Comparison of ENCODE assay signal across 23 cellular contexts in genomic region chr15:43146187-43146586, GRCh38.
"Had no signal": no experiment of that assay in that cellular context is flagged by ENCODE, and none has a peak within 500 bp of the region (broad histone marks: within the 10 kb centered on the region; RNA-seq: fewer than 3 reads in every experiment).

No MANE protein-coding gene starts in this region.

- H3K9ac ChIP-seq: KMS-11 had no signal

- FAIRE-seq: HTR-8/SVneo, RCC 7860 had no signal

- H3K4me3 ChIP-seq: SJSA1, SK-N-MC had no signal

- DNase-seq: Kasumi-1, MM.1S, NCI-H1092 treated with DMSO at 0.1 percent for 48 hours, NCI-H1436, NCI-H187, NCI-H2029, NCI-H2081 treated with DMSO at 0.1 percent for 48 hours, NCI-H2171, NCI-H226, NCI-H446, NCI-H510A, NCI-H524 treated with DMSO at 0.1 percent for 48 hours, NCI-H69, NCI-H774, Right ventricle myocardium superior, RPMI8226, SIG-M5 had no signal

- H3K9me3 ChIP-seq: SJSA1 had no signal

- H3K27me3 ChIP-seq: SJSA1 had no signal

- H3K4me2 ChIP-seq: KMS-11 had no signal

- H3K27ac ChIP-seq: HL-60, KMS-11, SJSA1, SK-N-MC had no signal
